Comparison of ENCODE assay signal across 12 cellular contexts in genomic region chr3:62833538-62833937, GRCh38. TPM values are rescaled to one million over a fixed set of nuclear protein-coding genes. Genes with fewer than 3 reads are reported as not detected.
DNase-seq lines count a peak whose midpoint lies in the region; ATAC-seq, FAIRE-seq and TF ChIP-seq lines count a peak whose summit lies in the region.
"Had no signal": no experiment of that assay in that cellular context is flagged by ENCODE, and none has a peak within 500 bp of the region (broad histone marks: within the 10 kb centered on the region; RNA-seq: fewer than 3 reads in every experiment).

No MANE protein-coding gene starts in this region.

- H2AFZ ChIP-seq in HCT116 (ENCODE audit: low read depth, low read length, poor library complexity, severe bottlenecking): no peak overlapping the region

- H3K4me1 Mint-ChIP-seq in CD8-positive, alpha-beta T cell (ENCODE audit: low read depth): no peaks in the 10 kb centered on the region
- H3K4me1 Mint-ChIP-seq: naive B cell had no signal

- POLR2A ChIA-PET in HCT116 (lab: Charles Lee): no interaction called here
- POLR2A ChIA-PET in CD8-positive, alpha-beta T cell (lab: Charles Lee): no interaction called here

- no peaks in the 10 kb centered on the region for H3K9me2 ChIP-seq in HCT116 (ENCODE audit: insufficient read depth)

- H3K27me3 Mint-ChIP-seq in CD8-positive, alpha-beta T cell (ENCODE audit: low read depth): no peaks in the 10 kb centered on the region
- H3K27me3 Mint-ChIP-seq: naive B cell had no signal

- H3K9me3 ChIP-seq in HCT116 (ENCODE audit: control insufficient read depth in 1 of 2, insufficient read depth in 1 of 2, low read depth in 1 of 2, low read length in 2 of 2) (no peaks in the 10 kb centered on the region), WERI-Rb-1 (ENCODE audit: severe bottlenecking) (no peaks in the 10 kb centered on the region)
- H3K9me3 ChIP-seq in CD8-positive, alpha-beta T cell (ENCODE audit: low read length): no peaks in the 10 kb centered on the region

- FAIRE-seq in D721Med (lab: Jason Lieb, UNC): peak; percentile 41

- no TSS peak for BruUV-seq in HCT116 (replicated peaks; lab: Mats Ljungman, UMichigan)

- no peak overlapping the region for H3K27ac ChIP-seq in HCT116 (ENCODE audit: low read depth, low read length)
- H3K27ac ChIP-seq in WERI-Rb-1: peak overlapping the region; percentile 81
- H3K27ac ChIP-seq in CD8-positive, alpha-beta T cell (ENCODE audit: low read depth, low read length): no peak overlapping the region

- no peak for ATAC-seq in HCT116
- ATAC-seq in CD8-positive, alpha-beta T cell: no peak

- no peaks in the 10 kb centered on the region for H3K36me3 Mint-ChIP-seq in CD8-positive, alpha-beta T cell
- H3K36me3 Mint-ChIP-seq: naive B cell had no signal

- no peak for TF ChIP-seq POLR2A in HCT116 (IDR thresholded peaks at IDR 0.05; ENCODE audit: borderline replicate concordance, extremely low read depth, insufficient read depth, insufficient read length)

- DNase-seq in D721Med (ENCODE audit: insufficient read length, low spot score) (no peak), HCT116 (ENCODE audit: low read depth, low spot score) (no peak), WERI-Rb-1 (no peak), kidney tubule cell (ENCODE audit: low spot score) (peak; percentile 4), Ammon's horn (ENCODE audit: low spot score) (no peak), GF-D8 (lab: John Stamatoyannopoulos, UW) (no peak), putamen (ENCODE audit: low spot score) (no peak)
- no peak for DNase-seq in CD8-positive, alpha-beta T cell
- DNase-seq: activated CD4-positive, alpha-beta T cell treated with anti-CD3 and anti-CD28 coated beads, Interleukin-2, amount 50 U/mL, for 4 hours; foreskin melanocyte; naive B cell; NCI-H774 had no signal

- RAD21 ChIA-PET in HCT116 (lab: Charles Lee; ENCODE audit: low non-redundant PET in 1 of 2, low total read pairs in 2 of 2, uncharacterized antibody in 2 of 2, unreplicated experiment in 2 of 2): no interaction called here

- no peaks in the 10 kb centered on the region for H3K4me1 ChIP-seq in HCT116 (ENCODE audit: control insufficient read depth in 1 of 2, insufficient read depth in 2 of 2, low read length in 2 of 2)
- no peaks in the 10 kb centered on the region for H3K4me1 ChIP-seq in CD8-positive, alpha-beta T cell (ENCODE audit: insufficient read depth, low read length)

- no peaks in the 10 kb centered on the region for H3K9me3 Mint-ChIP-seq in CD8-positive, alpha-beta T cell
- H3K9me3 Mint-ChIP-seq: naive B cell had no signal

- no peak overlapping the region for H3K4me2 ChIP-seq in HCT116 (ENCODE audit: low read length)

- CTCF ChIA-PET in HCT116 (lab: Charles Lee): no interaction called here
- CTCF ChIA-PET in CD8-positive, alpha-beta T cell (lab: Charles Lee): no interaction called here

- no peak overlapping the region for H3K4me3 Mint-ChIP-seq in CD8-positive, alpha-beta T cell
- H3K4me3 Mint-ChIP-seq: naive B cell had no signal

- intact Hi-C loops in HCT116 (cut with micrococcal nuclease): loop anchor here (2.0 kb wide), 1 partner anchor 359 kb away; no protein-coding TSS in a partner anchor
- intact Hi-C loops in CD8-positive, alpha-beta T cell (cut with DNase I, micrococcal nuclease): no loop called here

- TF ChIP-seq RAD21 in HCT116 (IDR thresholded peaks at IDR 0.05; ENCODE audit: low read depth): peak; percentile 46

- H3K9ac ChIP-seq in HCT116 (ENCODE audit: low read length): no peak overlapping the region

- no peaks in the 10 kb centered on the region for H4K20me1 ChIP-seq in HCT116 (ENCODE audit: insufficient read depth)

- TF ChIP-seq CTCF in D721Med (IDR thresholded peaks at IDR 0.05; ENCODE audit: insufficient read depth, missing control alignments): peak; percentile 57
- TF ChIP-seq CTCF in HCT116 (IDR thresholded peaks at IDR 0.05 in 2 of 3, conservative IDR thresholded peaks at IDR 0.05 in 1 of 3; ENCODE audit: borderline replicate concordance in 1 of 3, insufficient read depth in 1 of 3, low read depth in 2 of 3, low read length in 2 of 3): peak; percentile 15 to 40 (median 29); a peak in 2 of 6 replicates
- TF ChIP-seq CTCF in WERI-Rb-1 (IDR thresholded peaks at IDR 0.05; ENCODE audit: low read depth, low read length): peak; percentile 53
- TF ChIP-seq CTCF in CD8-positive, alpha-beta T cell (IDR thresholded peaks at IDR 0.05): no peak

- H3K36me3 ChIP-seq in HCT116 (ENCODE audit: control insufficient read depth in 1 of 2, insufficient read depth in 2 of 2, low read length in 2 of 2) (no peaks in the 10 kb centered on the region), WERI-Rb-1 (no peaks in the 10 kb centered on the region)
- H3K36me3 ChIP-seq in CD8-positive, alpha-beta T cell (ENCODE audit: insufficient read depth, low read length): no peaks in the 10 kb centered on the region

- no peaks in the 10 kb centered on the region for H3K79me2 ChIP-seq in HCT116 (ENCODE audit: insufficient read depth, low read length)

- no peak overlapping the region for H3K4me3 ChIP-seq in HCT116 (replicated peaks in 1 of 2; ENCODE audit: low read depth in 1 of 2, low read length in 2 of 2)
- no peak overlapping the region for H3K4me3 ChIP-seq in WERI-Rb-1 (ENCODE audit: low read depth, low read length)
- H3K4me3 ChIP-seq in CD8-positive, alpha-beta T cell (ENCODE audit: low read depth, low read length): no peak overlapping the region

- H3K27me3 ChIP-seq in HCT116 (ENCODE audit: insufficient read depth, low read length): peaks cover 10% of the 10 kb centered on the region; the same call in 1 of the 2 replicates
- no peaks in the 10 kb centered on the region for H3K27me3 ChIP-seq in WERI-Rb-1 (ENCODE audit: insufficient read depth, low read depth, severe bottlenecking)
- no peaks in the 10 kb centered on the region for H3K27me3 ChIP-seq in CD8-positive, alpha-beta T cell (ENCODE audit: insufficient read depth, low read length)

- H3K27ac Mint-ChIP-seq in CD8-positive, alpha-beta T cell: no peak overlapping the region
- H3K27ac Mint-ChIP-seq: naive B cell had no signal

TF ChIP-seq in HCT116, 20 proteins besides CTCF, POLR2A, EP300 and RAD21 (continues in another document):
- TF ChIP-seq SP1 (IDR thresholded peaks at IDR 0.05; ENCODE audit: low read depth) (no peak), ATF3 (IDR thresholded peaks at IDR 0.05) (no peak), ZNF274 (IDR thresholded peaks at IDR 0.05; ENCODE audit: low read depth, low read length) (no peak), SIN3A (IDR thresholded peaks at IDR 0.05; ENCODE audit: low read depth) (no peak), YY1 (IDR thresholded peaks at IDR 0.05; ENCODE audit: extremely low read depth, insufficient replicate concordance, low read depth, low read length) (no peak), ELF1 (IDR thresholded peaks at IDR 0.05; ENCODE audit: borderline replicate concordance, low read depth) (no peak), EZH2 (IDR thresholded peaks at IDR 0.05) (no peak), POLR2AphosphoS5 (IDR thresholded peaks at IDR 0.05; ENCODE audit: low read depth, low read length) (no peak), EGR1 (IDR thresholded peaks at IDR 0.05; ENCODE audit: low read depth) (no peak), MAX (IDR thresholded peaks at IDR 0.05) (no peak), FOSL1 (IDR thresholded peaks at IDR 0.05; ENCODE audit: low read depth) (no peak), REST (IDR thresholded peaks at IDR 0.05; ENCODE audit: low read depth) (no peak), JUND (IDR thresholded peaks at IDR 0.05) (no peak), CBX3 (IDR thresholded peaks at IDR 0.05; ENCODE audit: low read depth) (no peak), CEBPB (IDR thresholded peaks at IDR 0.05; ENCODE audit: low read depth) (no peak), EZH2phosphoT487 (IDR thresholded peaks at IDR 0.05; ENCODE audit: borderline replicate concordance) (no peak), SRF (IDR thresholded peaks at IDR 0.05; ENCODE audit: low read depth) (no peak), TCF7L2 (IDR thresholded peaks at IDR 0.05; ENCODE audit: borderline replicate concordance, extremely low read depth, insufficient read depth, insufficient read length) (no peak), ZFX (IDR thresholded peaks at IDR 0.05) (no peak)

RNA-seq across cellular contexts. Expression of gene CADPS, which starts 41.7 kb away (rescaled TPM):
- not detected for total RNA-seq in HCT116 (2021; ENCODE audit: unreplicated experiment)
- polyA plus RNA-seq in HCT116 (2012): not detected in 2 replicates
- total RNA-seq in CD8-positive, alpha-beta T cell: not detected
